33 cellular contexts compared by ENCODE assay signal in genomic region chr6:19127085-19127484, GRCh38.
"Had no signal": no experiment of that assay in that cellular context is flagged by ENCODE, and none has a peak within 500 bp of the region (broad histone marks: within the 10 kb centered on the region; RNA-seq: fewer than 3 reads in every experiment).

No MANE protein-coding gene starts in this region.

- H3K27ac ChIP-seq: adrenal gland, body of pancreas, colonic mucosa, epithelial cell of prostate, esophagus squamous epithelium, gastroesophageal sphincter, WERI-Rb-1 had no signal

- H3K36me3 ChIP-seq: adrenal gland, colonic mucosa, esophagus squamous epithelium, gastroesophageal sphincter, WERI-Rb-1 had no signal

- H3K4me1 Mint-ChIP-seq: activated B cell treated with CpG ODN at 0.5 μM for 24 hours; activated naive CD4-positive, alpha-beta T cell treated with anti-CD3 and anti-CD28 coated beads, Interleukin-2, amount 50 U/mL, for 24 hours; activated naive CD8-positive, alpha-beta T cell treated with anti-CD3 and anti-CD28 coated beads for 36 hours; activated naive CD8-positive, alpha-beta T cell treated with anti-CD3 and anti-CD28 coated beads, Interleukin-2, amount 50 U/mL, for 24 hours; T-helper 17 cell had no signal

- H3K4me3 Mint-ChIP-seq: activated B cell treated with CpG ODN at 0.5 μM for 24 hours; activated CD8-positive, alpha-beta T cell treated with anti-CD3 and anti-CD28 coated beads for 36 hours; activated naive CD4-positive, alpha-beta T cell treated with anti-CD3 and anti-CD28 coated beads for 36 hours; activated naive CD4-positive, alpha-beta T cell treated with anti-CD3 and anti-CD28 coated beads, Interleukin-2, amount 50 U/mL, for 24 hours; activated naive CD8-positive, alpha-beta T cell treated with anti-CD3 and anti-CD28 coated beads for 36 hours; activated naive CD8-positive, alpha-beta T cell treated with anti-CD3 and anti-CD28 coated beads, Interleukin-2, amount 50 U/mL, for 24 hours; activated T-helper 1 cell treated with anti-CD3 and anti-CD28 coated beads, Interleukin-12 subunit alpha, Interleukin-12 subunit beta, Interleukin-2, Interleukin-4 antibody, amounts not matched to agents 30 ng/mL and 10 ng/mL and 1 ng/mL, durations not matched to agents 14 hours and 24 hours and 36 hours; T-helper 17 cell; T-helper 2 cell treated with Interferon-gamma antibody and Interleukin-4, amounts not matched to agents 5 μg/mL and 100 μg/mL, for 36 hours had no signal

- H3K4me1 ChIP-seq: adrenal gland, body of pancreas, colonic mucosa, esophagus squamous epithelium, gastroesophageal sphincter had no signal

- H3K9me3 ChIP-seq: adrenal gland, body of pancreas, colonic mucosa, esophagus squamous epithelium, gastroesophageal sphincter had no signal

- ATAC-seq: activated CD4-positive, CD25-positive, alpha-beta regulatory T cell treated with anti-CD3 and anti-CD28 coated beads, Interleukin-2, amount 50 U/mL, for 24 hours; activated CD8-positive, alpha-beta T cell treated with anti-CD3 and anti-CD28 coated beads for 36 hours; activated naive CD8-positive, alpha-beta T cell treated with anti-CD3 and anti-CD28 coated beads, Interleukin-2, amount 50 U/mL, for 24 hours; body of pancreas; gastroesophageal sphincter; T-helper 17 cell had no signal

- H3K27me3 ChIP-seq: adrenal gland, body of pancreas, colonic mucosa, esophagus squamous epithelium, gastroesophageal sphincter had no signal

- DNase-seq: activated B cell treated with CpG ODN at 0.5 μM for 24 hours; activated CD4-positive, alpha-beta T cell treated with anti-CD3 and anti-CD28 coated beads for 48 hours; activated CD4-positive, alpha-beta T cell treated with anti-CD3 and anti-CD28 coated beads, Interleukin-2, amount 50 U/mL, for 1 hour; activated CD4-positive, alpha-beta T cell treated with anti-CD3 and anti-CD28 coated beads, Interleukin-2, amount 50 U/mL, for 48 hours; activated CD8-positive, alpha-beta memory T cell treated with anti-CD3 and anti-CD28 coated beads for 24 hours; activated CD8-positive, alpha-beta T cell treated with anti-CD3 and anti-CD28 coated beads for 36 hours; activated effector memory CD4-positive, alpha-beta T cell treated with anti-CD3 and anti-CD28 coated beads, Interleukin-2, amount 50 U/mL, for 16 hours; activated naive CD4-positive, alpha-beta T cell treated with anti-CD3 and anti-CD28 coated beads for 36 hours; activated naive CD8-positive, alpha-beta T cell treated with anti-CD3 and anti-CD28 coated beads for 36 hours; activated naive CD8-positive, alpha-beta T cell treated with anti-CD3 and anti-CD28 coated beads, Interleukin-2, amount 50 U/mL, for 24 hours; activated T-cell treated with anti-CD3 and anti-CD28 coated beads, Interleukin-2, amount 50 U/mL, for 1 hour; activated T-cell treated with anti-CD3 and anti-CD28 coated beads, Interleukin-2, amount 50 U/mL, for 48 hours; adrenal gland; amygdala; aorta; body of pancreas; central memory CD4-positive, alpha-beta T cell; cerebellar nuclear complex; colonic mucosa; effector CD8-positive, alpha-beta T cell; esophagus squamous epithelium; foreskin melanocyte; T-helper 1 cell; T-helper 17 cell; T1000; WERI-Rb-1 had no signal

- H3K27ac Mint-ChIP-seq: activated B cell treated with CpG ODN at 0.5 μM for 24 hours; activated CD8-positive, alpha-beta T cell treated with anti-CD3 and anti-CD28 coated beads for 36 hours; activated naive CD4-positive, alpha-beta T cell treated with anti-CD3 and anti-CD28 coated beads for 36 hours; activated naive CD4-positive, alpha-beta T cell treated with anti-CD3 and anti-CD28 coated beads, Interleukin-2, amount 50 U/mL, for 24 hours; activated naive CD8-positive, alpha-beta T cell treated with anti-CD3 and anti-CD28 coated beads for 36 hours; activated naive CD8-positive, alpha-beta T cell treated with anti-CD3 and anti-CD28 coated beads, Interleukin-2, amount 50 U/mL, for 24 hours; activated T-helper 1 cell treated with anti-CD3 and anti-CD28 coated beads, Interleukin-12 subunit alpha, Interleukin-12 subunit beta, Interleukin-2, Interleukin-4 antibody, amounts not matched to agents 30 ng/mL and 10 ng/mL and 1 ng/mL, durations not matched to agents 14 hours and 24 hours and 36 hours; activated T-helper 2 cell treated with anti-CD3 and anti-CD28 coated beads, Interferon-gamma antibody, Interleukin-2, Interleukin-4, amounts not matched to agents 10 μg/mL and 5 μg/mL and 100 μg/mL, durations not matched to agents 14 hours and 24 hours and 36 hours; T-helper 17 cell; T-helper 2 cell treated with Interferon-gamma antibody and Interleukin-4, amounts not matched to agents 5 μg/mL and 100 μg/mL, for 36 hours had no signal

- H3K27me3 Mint-ChIP-seq: activated B cell treated with CpG ODN at 0.5 μM for 24 hours; activated CD8-positive, alpha-beta T cell treated with anti-CD3 and anti-CD28 coated beads for 36 hours; activated naive CD4-positive, alpha-beta T cell treated with anti-CD3 and anti-CD28 coated beads, Interleukin-2, amount 50 U/mL, for 24 hours; activated naive CD8-positive, alpha-beta T cell treated with anti-CD3 and anti-CD28 coated beads for 36 hours; activated naive CD8-positive, alpha-beta T cell treated with anti-CD3 and anti-CD28 coated beads, Interleukin-2, amount 50 U/mL, for 24 hours; T-helper 17 cell had no signal

- H3K36me3 Mint-ChIP-seq: activated naive CD4-positive, alpha-beta T cell treated with anti-CD3 and anti-CD28 coated beads, Interleukin-2, amount 50 U/mL, for 24 hours; activated naive CD8-positive, alpha-beta T cell treated with anti-CD3 and anti-CD28 coated beads for 36 hours had no signal

- H3K4me3 ChIP-seq: adrenal gland, body of pancreas, colonic mucosa, esophagus squamous epithelium, gastroesophageal sphincter had no signal

- H3K9me3 Mint-ChIP-seq: activated naive CD4-positive, alpha-beta T cell treated with anti-CD3 and anti-CD28 coated beads for 36 hours had no signal
